ENCODE assay signal across 42 cellular contexts in the genomic region with DNA sequence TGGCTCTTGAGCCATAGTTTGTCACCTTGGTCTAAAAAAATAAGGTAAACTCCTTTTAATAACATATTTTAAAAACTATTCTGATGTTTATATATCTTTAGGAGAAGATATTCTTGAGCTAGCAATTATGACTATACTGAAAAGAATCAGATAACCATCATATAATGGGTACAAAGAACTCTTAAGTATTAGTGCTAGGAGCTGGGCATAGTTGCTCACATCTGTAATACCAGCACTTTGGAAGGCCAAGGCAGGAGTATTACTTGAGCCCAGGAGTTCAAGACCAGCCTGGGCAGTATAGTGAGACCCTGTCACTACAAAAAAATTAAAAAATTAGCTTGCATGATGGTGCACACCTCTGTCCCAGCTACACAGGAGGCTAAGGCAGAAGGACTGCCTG. TPM values are rescaled to one million over a fixed set of nuclear protein-coding genes. Genes with fewer than 3 reads are reported as not detected.
"Had no signal": no experiment of that assay in that cellular context is flagged by ENCODE, and none has a peak within 500 bp of the region (broad histone marks: within the 10 kb centered on the region; RNA-seq: fewer than 3 reads in every experiment).

No MANE protein-coding gene starts in this region.

- H3K27me3 Mint-ChIP-seq: activated naive CD4-positive, alpha-beta T cell treated with anti-CD3 and anti-CD28 coated beads, Interleukin-2, amount 50 U/mL, for 24 hours; activated naive CD8-positive, alpha-beta T cell; activated naive CD8-positive, alpha-beta T cell treated with anti-CD3 and anti-CD28 coated beads for 36 hours; activated naive CD8-positive, alpha-beta T cell treated with anti-CD3 and anti-CD28 coated beads, Interleukin-2, amount 10 ng/mL, durations not matched to agents 7 days and 5 days; activated naive CD8-positive, alpha-beta T cell treated with anti-CD3 and anti-CD28 coated beads, Interleukin-2, amount 50 U/mL, for 24 hours; activated T-cell treated with anti-CD3 and anti-CD28 coated beads, Interleukin-2, amount 50 U/mL, for 24 hours; activated T-helper 17 cell treated with anti-CD3 and anti-CD28 coated beads, Interleukin-2, amount 50 U/mL, for 72 hours; brain; central memory CD8-positive, alpha-beta T cell had no signal

- H3K4me1 ChIP-seq: adrenal gland, body of pancreas, breast epithelium had no signal

- H3K4me3 ChIP-seq: adrenal gland, ascending aorta, body of pancreas, breast epithelium, cardiac muscle cell had no signal

- H3K36me3 ChIP-seq: adrenal gland, ascending aorta, brain microvascular endothelial cell, breast epithelium, cardiac muscle cell had no signal

- DNase-seq: activated effector memory CD4-positive, alpha-beta T cell treated with anti-CD3 and anti-CD28 coated beads, Interleukin-2, amount 50 U/mL, for 16 hours; activated effector memory CD4-positive, alpha-beta T cell treated with Interleukin-2 at 50 U/mL for 16 hours; activated gamma-delta T cell; activated gamma-delta T cell treated with Interleukin-2 at 50 U/mL for 16 hours; activated naive CD4-positive, alpha-beta T cell; activated naive CD4-positive, alpha-beta T cell treated with anti-CD3 and anti-CD28 coated beads for 36 hours; activated naive CD4-positive, alpha-beta T cell treated with anti-CD3 and anti-CD28 coated beads, Interleukin-2, amount 50 U/mL, for 16 hours; activated naive CD4-positive, alpha-beta T cell treated with Interleukin-2 at 50 U/mL for 16 hours; activated naive CD8-positive, alpha-beta T cell treated with anti-CD3 and anti-CD28 coated beads for 36 hours; activated naive CD8-positive, alpha-beta T cell treated with anti-CD3 and anti-CD28 coated beads, Interleukin-2, amount 10 ng/mL, durations not matched to agents 7 days and 5 days; activated naive CD8-positive, alpha-beta T cell treated with anti-CD3 and anti-CD28 coated beads, Interleukin-2, amount 50 U/mL, for 24 hours; activated T-cell treated with anti-CD3 and anti-CD28 coated beads, Interleukin-2, amount 50 U/mL, for 1 hour; activated T-cell treated with anti-CD3 and anti-CD28 coated beads, Interleukin-2, amount 50 U/mL, for 24 hours; activated T-cell treated with anti-CD3 and anti-CD28 coated beads, Interleukin-2, amount 50 U/mL, for 4 hours; activated T-cell treated with anti-CD3 and anti-CD28 coated beads, Interleukin-2, amount 50 U/mL, for 48 hours; activated T-cell treated with anti-CD3 and anti-CD28 coated beads, Interleukin-2, amount 50 U/mL, for 72 hours; adrenal gland; amniotic stem cell; amygdala; anterior cingulate cortex; aorta; body of pancreas; brain microvascular endothelial cell; caudate nucleus; central memory CD4-positive, alpha-beta T cell; cerebellar nuclear complex had no signal

- H3K9me3 Mint-ChIP-seq: activated naive CD4-positive, alpha-beta T cell treated with anti-CD3 and anti-CD28 coated beads, Interleukin-2, amount 50 U/mL, for 24 hours; activated naive CD8-positive, alpha-beta T cell treated with anti-CD3 and anti-CD28 coated beads, Interleukin-2, amount 10 ng/mL, durations not matched to agents 7 days and 5 days; activated naive CD8-positive, alpha-beta T cell treated with anti-CD3 and anti-CD28 coated beads, Interleukin-2, amount 50 U/mL, for 24 hours; activated T-helper 17 cell treated with anti-CD3 and anti-CD28 coated beads, Interleukin-2, amount 50 U/mL, for 72 hours; central memory CD8-positive, alpha-beta T cell had no signal

- FAIRE-seq: astrocyte, bronchial epithelial cell had no signal

- H3K9me3 ChIP-seq: adrenal gland, ascending aorta, body of pancreas had no signal

- H3K27me3 ChIP-seq: adrenal gland, ascending aorta, body of pancreas, brain microvascular endothelial cell, breast epithelium, cardiac muscle cell had no signal

- H3K4me1 Mint-ChIP-seq: activated naive CD4-positive, alpha-beta T cell treated with anti-CD3 and anti-CD28 coated beads, Interleukin-2, amount 50 U/mL, for 24 hours; activated naive CD8-positive, alpha-beta T cell treated with anti-CD3 and anti-CD28 coated beads for 36 hours; activated naive CD8-positive, alpha-beta T cell treated with anti-CD3 and anti-CD28 coated beads, Interleukin-2, amount 50 U/mL, for 24 hours; activated T-helper 17 cell treated with anti-CD3 and anti-CD28 coated beads, Interleukin-2, amount 50 U/mL, for 72 hours; brain; central memory CD8-positive, alpha-beta T cell had no signal

- H3K27ac ChIP-seq: adrenal gland, body of pancreas, brain microvascular endothelial cell, breast epithelium, cardiac muscle cell had no signal

- H3K27ac Mint-ChIP-seq: activated naive CD4-positive, alpha-beta T cell treated with anti-CD3 and anti-CD28 coated beads for 36 hours; activated naive CD4-positive, alpha-beta T cell treated with anti-CD3 and anti-CD28 coated beads, Interleukin-2, amount 50 U/mL, for 24 hours; activated naive CD4-positive, alpha-beta T cell treated with anti-CD3 and anti-CD28 coated beads, Interleukin-2, amount 50 U/mL, for 72 hours; activated naive CD8-positive, alpha-beta T cell; activated naive CD8-positive, alpha-beta T cell treated with anti-CD3 and anti-CD28 coated beads for 36 hours; activated naive CD8-positive, alpha-beta T cell treated with anti-CD3 and anti-CD28 coated beads, Interleukin-2, amount 10 ng/mL, durations not matched to agents 7 days and 5 days; activated naive CD8-positive, alpha-beta T cell treated with anti-CD3 and anti-CD28 coated beads, Interleukin-2, amount 50 U/mL, for 24 hours; activated T-cell treated with anti-CD3 and anti-CD28 coated beads, Interleukin-2, amount 50 U/mL, for 24 hours; activated T-cell treated with anti-CD3 and anti-CD28 coated beads, Interleukin-2, amount 50 U/mL, for 72 hours; activated T-helper 1 cell treated with anti-CD3 and anti-CD28 coated beads, Interleukin-12 subunit alpha, Interleukin-12 subunit beta, Interleukin-2, Interleukin-4 antibody, amounts not matched to agents 30 ng/mL and 10 ng/mL and 1 ng/mL, durations not matched to agents 14 hours and 24 hours and 36 hours; activated T-helper 17 cell treated with anti-CD3 and anti-CD28 coated beads, Interleukin-2, amount 50 U/mL, for 72 hours; activated T-helper 2 cell treated with anti-CD3 and anti-CD28 coated beads, Interferon-gamma antibody, Interleukin-2, Interleukin-4, amounts not matched to agents 10 μg/mL and 5 μg/mL and 100 μg/mL, durations not matched to agents 14 hours and 24 hours and 36 hours; brain had no signal

- H3K4me3 Mint-ChIP-seq: activated naive CD4-positive, alpha-beta T cell treated with anti-CD3 and anti-CD28 coated beads for 36 hours; activated naive CD4-positive, alpha-beta T cell treated with anti-CD3 and anti-CD28 coated beads, Interleukin-2, amount 50 U/mL, for 24 hours; activated naive CD8-positive, alpha-beta T cell; activated naive CD8-positive, alpha-beta T cell treated with anti-CD3 and anti-CD28 coated beads for 36 hours; activated naive CD8-positive, alpha-beta T cell treated with anti-CD3 and anti-CD28 coated beads, Interleukin-2, amount 10 ng/mL, durations not matched to agents 7 days and 5 days; activated naive CD8-positive, alpha-beta T cell treated with anti-CD3 and anti-CD28 coated beads, Interleukin-2, amount 50 U/mL, for 24 hours; activated T-cell treated with anti-CD3 and anti-CD28 coated beads, Interleukin-2, amount 50 U/mL, for 24 hours; activated T-cell treated with anti-CD3 and anti-CD28 coated beads, Interleukin-2, amount 50 U/mL, for 4 hours; activated T-cell treated with anti-CD3 and anti-CD28 coated beads, Interleukin-2, amount 50 U/mL, for 72 hours; activated T-helper 1 cell treated with anti-CD3 and anti-CD28 coated beads, Interleukin-12 subunit alpha, Interleukin-12 subunit beta, Interleukin-2, Interleukin-4 antibody, amounts not matched to agents 30 ng/mL and 10 ng/mL and 1 ng/mL, durations not matched to agents 14 hours and 24 hours and 36 hours; activated T-helper 17 cell treated with anti-CD3 and anti-CD28 coated beads, Interleukin-2, amount 50 U/mL, for 72 hours; brain; central memory CD8-positive, alpha-beta T cell had no signal

- ATAC-seq: activated naive CD4-positive, alpha-beta T cell treated with anti-CD3 and anti-CD28 coated beads, Interleukin-2, amount 50 U/mL, for 72 hours; activated naive CD8-positive, alpha-beta T cell treated with anti-CD3 and anti-CD28 coated beads, Interleukin-2, amount 50 U/mL, for 24 hours; activated T-cell treated with anti-CD3 and anti-CD28 coated beads, Interleukin-2, amount 50 U/mL, for 4 hours; activated T-cell treated with anti-CD3 and anti-CD28 coated beads, Interleukin-2, amount 50 U/mL, for 72 hours; activated T-helper 17 cell treated with anti-CD3 and anti-CD28 coated beads, Interleukin-2, amount 50 U/mL, for 72 hours; body of pancreas had no signal

RNA-seq across cellular contexts. Expression of a gene that starts 54.0 kb away (rescaled TPM):
- total RNA-seq: activated naive CD4-positive, alpha-beta T cell treated with anti-CD3 and anti-CD28 coated beads for 36 hours; activated naive CD4-positive, alpha-beta T cell treated with anti-CD3 and anti-CD28 coated beads, Interleukin-2, amount 50 U/mL, for 72 hours; activated naive CD8-positive, alpha-beta T cell treated with anti-CD3 and anti-CD28 coated beads for 36 hours; activated naive CD8-positive, alpha-beta T cell treated with anti-CD3 and anti-CD28 coated beads, Interleukin-2, amount 10 ng/mL, durations not matched to agents 7 days and 5 days; activated T-cell treated with anti-CD3 and anti-CD28 coated beads, Interleukin-2, amount 50 U/mL, for 4 hours; activated T-cell treated with anti-CD3 and anti-CD28 coated beads, Interleukin-2, amount 50 U/mL, for 72 hours; activated T-helper 1 cell treated with anti-CD3 and anti-CD28 coated beads, Interleukin-12 subunit alpha, Interleukin-12 subunit beta, Interleukin-2, Interleukin-4 antibody, amounts not matched to agents 30 ng/mL and 10 ng/mL and 1 ng/mL, durations not matched to agents 14 hours and 24 hours and 36 hours; activated T-helper 17 cell treated with anti-CD3 and anti-CD28 coated beads, Interleukin-2, amount 50 U/mL, for 72 hours; activated T-helper 2 cell treated with anti-CD3 and anti-CD28 coated beads, Interferon-gamma antibody, Interleukin-2, Interleukin-4, amounts not matched to agents 10 μg/mL and 5 μg/mL and 100 μg/mL, durations not matched to agents 14 hours and 24 hours and 36 hours; adrenal gland; aorta; ascending aorta; astrocyte; body of pancreas; cardiac muscle cell; cardiac septum; cerebellum; chondrocyte had no signal
- polyA plus RNA-seq: adrenal gland, aorta, cardiac muscle cell had no signal
